In genomic region chr4:169957785-169958184, GRCh38 we compare ENCODE assay signal across 17 cellular contexts.
"Had no signal": no experiment of that assay in that cellular context is flagged by ENCODE, and none has a peak within 500 bp of the region (broad histone marks: within the 10 kb centered on the region; RNA-seq: fewer than 3 reads in every experiment).

No MANE protein-coding gene starts in this region.

- H3K9me3 Mint-ChIP-seq: dendritic cell treated with granulocyte-macrophage colony-stimulating factor and Interleukin-4, amounts not matched to agents 40 ng/mL and 50 ng/mL, for 4 days; effector memory CD8-positive, alpha-beta T cell; T-helper 2 cell treated with Interferon-gamma antibody and Interleukin-4, amounts not matched to agents 5 μg/mL and 100 μg/mL, for 36 hours; type B pancreatic cell had no signal

- H3K9me3 ChIP-seq: gastrocnemius medialis, neutrophil, sigmoid colon, spleen had no signal

- H3K9ac ChIP-seq: parathyroid adenoma had no signal

- H3K4me1 ChIP-seq: gastrocnemius medialis, heart left ventricle, parathyroid adenoma, sigmoid colon had no signal

- H3K4me3 ChIP-seq: gastrocnemius medialis, heart left ventricle, sigmoid colon, spleen had no signal

- H3K4me3 Mint-ChIP-seq: dendritic cell treated with granulocyte-macrophage colony-stimulating factor and Interleukin-4, amounts not matched to agents 40 ng/mL and 50 ng/mL, for 4 days; effector memory CD8-positive, alpha-beta T cell; naive B cell; stimulated activated naive CD8-positive, alpha-beta T cell treated with anti-CD3 and anti-CD28 coated beads, Interleukin-15, Interleukin-2, amounts not matched to agents 100 ng/mL and 50 ng/mL, for 24 hours; T-helper 2 cell treated with Interferon-gamma antibody and Interleukin-4, amounts not matched to agents 5 μg/mL and 100 μg/mL, for 36 hours; type B pancreatic cell had no signal

- H3K27ac Mint-ChIP-seq: dendritic cell treated with granulocyte-macrophage colony-stimulating factor and Interleukin-4, amounts not matched to agents 40 ng/mL and 50 ng/mL, for 4 days; effector memory CD8-positive, alpha-beta T cell; naive B cell; stimulated activated naive CD8-positive, alpha-beta T cell treated with anti-CD3 and anti-CD28 coated beads, Interleukin-15, Interleukin-2, amounts not matched to agents 100 ng/mL and 50 ng/mL, for 24 hours; T-helper 2 cell treated with Interferon-gamma antibody and Interleukin-4, amounts not matched to agents 5 μg/mL and 100 μg/mL, for 36 hours; type B pancreatic cell had no signal

- DNase-seq: activated CD4-positive, alpha-beta T cell treated with anti-CD3 and anti-CD28 coated beads, Interleukin-2, amount 50 U/mL, for 1 hour; activated naive CD4-positive, alpha-beta T cell treated with Interleukin-2 at 50 U/mL for 16 hours; activated T-cell treated with anti-CD3 and anti-CD28 coated beads for 4 hours; aorta; effector memory CD8-positive, alpha-beta T cell; gastrocnemius medialis; heart left ventricle; naive B cell; sigmoid colon; spleen had no signal

- H3K36me3 Mint-ChIP-seq: naive B cell, type B pancreatic cell had no signal

- H3K27me3 Mint-ChIP-seq: naive B cell had no signal

- H3K36me3 ChIP-seq: gastrocnemius medialis, heart left ventricle, neutrophil, sigmoid colon, spleen had no signal

- H3K27me3 ChIP-seq: gastrocnemius medialis, sigmoid colon, spleen had no signal

- H3K27ac ChIP-seq: epithelial cell of prostate, gastrocnemius medialis, heart left ventricle, neutrophil, parathyroid adenoma, sigmoid colon, spleen had no signal
